In genomic region chr10:102743078-102743587, GRCh38 we compare ENCODE assay signal across 1 cellular context.
TF ChIP-seq lines count a peak whose summit lies in the region.

No MANE protein-coding gene starts in this region.

TF ChIP-seq in K562, 482 proteins besides CTCF, POLR2A, EP300 and RAD21 (continues in another document):
- TF ChIP-seq JUND (IDR thresholded peaks at IDR 0.05; ENCODE audit: borderline replicate concordance, low read depth, low read length), result no peak
- no peak for TF ChIP-seq JUND (tag; IDR thresholded peaks at IDR 0.05; ENCODE audit: borderline replicate concordance, low read depth, low read length)
- TF ChIP-seq GABPB1 (CRISPR knock-in tag; IDR thresholded peaks at IDR 0.05), result no peak
- no peak for TF ChIP-seq FOXP4 (CRISPR knock-in tag; IDR thresholded peaks at IDR 0.05; ENCODE audit: borderline replicate concordance)
- no peak for TF ChIP-seq CBX2 (IDR thresholded peaks at IDR 0.05; ENCODE audit: insufficient read depth, low read length, poor library complexity, severe bottlenecking)
- TF ChIP-seq ZNF407 (IDR thresholded peaks at IDR 0.05; ENCODE audit: low read depth), result no peak
- TF ChIP-seq CAMTA2 (CRISPR knock-in tag; conservative IDR thresholded peaks at IDR 0.05), result no peak
- no peak for TF ChIP-seq ZNF146 (CRISPR knock-in tag; IDR thresholded peaks at IDR 0.05; ENCODE audit: unreplicated experiment)
- no peak for TF ChIP-seq RBM22 (IDR thresholded peaks at IDR 0.05; ENCODE audit: low read depth, low read length, poor library complexity, severe bottlenecking)
- 0 out of 2 replicates have a peak, but pooled peaks have one; percentile 12 for TF ChIP-seq ATF4 (CRISPR knock-in tag; IDR thresholded peaks at IDR 0.05)
- TF ChIP-seq MXI1 (IDR thresholded peaks at IDR 0.05; ENCODE audit: low read depth, low read length), result no peak
- no peak for TF ChIP-seq ETV1 (tag; conservative IDR thresholded peaks at IDR 0.05; ENCODE audit: low read depth)
- TF ChIP-seq ZNF165 (CRISPR knock-in tag; IDR thresholded peaks at IDR 0.05; ENCODE audit: borderline replicate concordance), result no peak
- TF ChIP-seq ZNF239 (CRISPR knock-in tag; IDR thresholded peaks at IDR 0.05), result peak; percentile 23; the same call in 1 of the 2 replicates
- TF ChIP-seq TFE3 (CRISPR knock-in tag; IDR thresholded peaks at IDR 0.05), result no peak
- no peak for TF ChIP-seq ZNF12 (CRISPR knock-in tag; IDR thresholded peaks at IDR 0.05)
- TF ChIP-seq XRCC4 (IDR thresholded peaks at IDR 0.05; ENCODE audit: extremely low read depth, insufficient read depth, insufficient read length), result no peak
- TF ChIP-seq HNRNPH1 (optimal IDR thresholded peaks at IDR 0.05; ENCODE audit: low read depth, low read length), result no peak
- TF ChIP-seq ZFP91 (CRISPR knock-in tag; IDR thresholded peaks at IDR 0.05), result no peak
- no peak for TF ChIP-seq RB1 (IDR thresholded peaks at IDR 0.05; ENCODE audit: low read depth)
- no peak for TF ChIP-seq CHD4 (IDR thresholded peaks at IDR 0.05; ENCODE audit: insufficient read depth, insufficient replicate concordance, low read depth, low read length, poor library complexity, severe bottlenecking)
- TF ChIP-seq PYGO2 (tag; IDR thresholded peaks at IDR 0.05), result peak; percentile 56; the same call in 1 of the 2 replicates
- TF ChIP-seq ADNP (tag; IDR thresholded peaks at IDR 0.05), result no peak
- TF ChIP-seq SP2 (IDR thresholded peaks at IDR 0.05; ENCODE audit: extremely low read depth, low read depth, low read length, poor library complexity, severe bottlenecking), result no peak
- TF ChIP-seq HEY1 (CRISPR knock-in tag; IDR thresholded peaks at IDR 0.05; ENCODE audit: borderline replicate concordance), result no peak
- TF ChIP-seq ZBTB17 (CRISPR knock-in tag; IDR thresholded peaks at IDR 0.05), result no peak
- TF ChIP-seq ATF1 (CRISPR knock-in tag; IDR thresholded peaks at IDR 0.05), result no peak
- no peak for TF ChIP-seq ATF1 (tag; IDR thresholded peaks at IDR 0.05)
- no peak for TF ChIP-seq PATZ1 (CRISPR knock-in tag; IDR thresholded peaks at IDR 0.05; ENCODE audit: borderline replicate concordance)
- no peak for TF ChIP-seq SIN3A (IDR thresholded peaks at IDR 0.05; ENCODE audit: borderline replicate concordance in 2 of 2, control insufficient read depth in 1 of 2, low read depth in 2 of 2, low read length in 2 of 2)
- TF ChIP-seq HDAC6 (IDR thresholded peaks at IDR 0.05; ENCODE audit: low read depth, low read length), result no peak
- TF ChIP-seq ARHGAP35 (IDR thresholded peaks at IDR 0.05; ENCODE audit: partially characterized antibody), result no peak
- TF ChIP-seq MIER1 (IDR thresholded peaks at IDR 0.05; ENCODE audit: low read depth), result no peak
- no peak for TF ChIP-seq BRCA1 (IDR thresholded peaks at IDR 0.05)
- no peak for TF ChIP-seq BRCA1 (CRISPR knock-in tag; IDR thresholded peaks at IDR 0.05)
- TF ChIP-seq IFI16 (CRISPR knock-in tag; IDR thresholded peaks at IDR 0.05), result no peak
- TF ChIP-seq ZNF311 (CRISPR knock-in tag; IDR thresholded peaks at IDR 0.05), result peak; percentile 77; the same call in 1 of the 2 replicates
- no peak for TF ChIP-seq TOE1 (IDR thresholded peaks at IDR 0.05; ENCODE audit: borderline replicate concordance)
- no peak for TF ChIP-seq TOE1 (CRISPR knock-in tag; IDR thresholded peaks at IDR 0.05; ENCODE audit: borderline replicate concordance, low read depth)
- TF ChIP-seq HBP1 (CRISPR knock-in tag; IDR thresholded peaks at IDR 0.05), result no peak
- TF ChIP-seq DMBX1 (CRISPR knock-in tag; IDR thresholded peaks at IDR 0.05; ENCODE audit: borderline replicate concordance), result peak; percentile 82
- TF ChIP-seq MITF (IDR thresholded peaks at IDR 0.05), result no peak
